Comparison of ENCODE assay signal across 17 cellular contexts in genomic region chr11:15965562-15966250, GRCh38.
A peak's percentile ranks its signal among the peaks of the same experiment; 100 is the strongest.
DNase-seq lines count a peak whose midpoint lies in the region; ATAC-seq, FAIRE-seq and TF ChIP-seq lines count a peak whose summit lies in the region.
"Had no signal": no experiment of that assay in that cellular context is flagged by ENCODE, and none has a peak within 500 bp of the region (broad histone marks: within the 10 kb centered on the region; RNA-seq: fewer than 3 reads in every experiment).

No MANE protein-coding gene starts in this region.

- no peak for FAIRE-seq in urothelium cell line (lab: Jason Lieb, UNC)
- FAIRE-seq: astrocyte had no signal

- TF ChIP-seq CTCF in GM12865 (IDR thresholded peaks at IDR 0.05; ENCODE audit: insufficient read depth, low read depth, low read length, missing control alignments): no peak

- no peak overlapping the region for H3K4me3 ChIP-seq in GM12865 (ENCODE audit: low read depth, low read length)
- H3K4me3 ChIP-seq: Peyer's patch had no signal

- DNase-seq in GM12865 (ENCODE audit: low read depth) (peak; percentile 48), HT-29 (ENCODE audit: low spot score) (peak; percentile 80), renal cortical epithelial cell (ENCODE audit: low read depth) (peak; percentile 31), urothelium cell line (ENCODE audit: low spot score) (no peak), SKM-1 treated with dmso at 0.1 percent for 144 hours (lab: John Stamatoyannopoulos, UW; ENCODE audit: unreplicated experiment) (no peak)
- DNase-seq: activated CD4-positive, alpha-beta T cell treated with anti-CD3 and anti-CD28 coated beads for 4 hours; activated naive CD4-positive, alpha-beta T cell treated with Interleukin-2 at 50 U/mL for 16 hours; cortex of kidney; NCI-H1105; NCI-H2107; occipital lobe; Peyer's patch; stimulated activated CD4-positive, alpha-beta T cell treated with anti-CD3 and anti-CD28 coated beads, Interleukin-4, amount 100 ng/mL, for 24 hours had no signal

- ATAC-seq in esophagus mucosa (peak; percentile 91), GM21528 (IDR thresholded peaks at IDR 0.05; ENCODE audit: low FRiP score, unreplicated experiment) (no peak), GM18861 (IDR thresholded peaks at IDR 0.05; ENCODE audit: unreplicated experiment) (no peak)

Comparison
In these comparisons a context has a peak if more than half of its experiments do, and no peak if none do; other contexts are left out.
1. DNase-seq: peak in GM12865 (single experiment), HT-29 (single experiment) and renal cortical epithelial cell (single experiment); none in urothelium cell line (single experiment) and SKM-1 treated with dmso at 0.1 percent for 144 hours (single experiment).